Comparison of ENCODE assay signal across 12 cellular contexts in genomic region chr2:44943031-44943692, GRCh38. TPM values are rescaled to one million over a fixed set of nuclear protein-coding genes. Genes with fewer than 3 reads are reported as not detected.
A peak's percentile ranks its signal among the peaks of the same experiment; 100 is the strongest.
DNase-seq lines count a peak whose midpoint lies in the region; ATAC-seq and TF ChIP-seq lines count a peak whose summit lies in the region.
"Had no signal": no experiment of that assay in that cellular context is flagged by ENCODE, and none has a peak within 500 bp of the region (broad histone marks: within the 10 kb centered on the region; RNA-seq: fewer than 3 reads in every experiment).

No MANE protein-coding gene starts in this region.

- H3K36me3 ChIP-seq in suprapubic skin: no peaks in the 10 kb centered on the region
- H3K36me3 ChIP-seq: adrenal gland had no signal

- CTCF ChIA-PET in WTC11 (lab: Charles Lee): interaction anchor here (0.8 to 1.4 kb wide), 6 partner anchors 11 to 70 kb away, joined by 3 to 5 read pairs (median 3); no protein-coding TSS in a partner anchor

- no peak overlapping the region for H3K27ac Mint-ChIP-seq in activated naive CD4-positive, alpha-beta T cell treated with anti-CD3 and anti-CD28 coated beads, Interleukin-2, amount 50 U/mL, for 24 hours
- no peak overlapping the region for H3K27ac Mint-ChIP-seq in WTC11
- H3K27ac Mint-ChIP-seq in immature natural killer cell: no peak overlapping the region

- H3K36me3 Mint-ChIP-seq in activated naive CD4-positive, alpha-beta T cell treated with anti-CD3 and anti-CD28 coated beads, Interleukin-2, amount 50 U/mL, for 24 hours: no peaks in the 10 kb centered on the region
- H3K36me3 Mint-ChIP-seq in WTC11: peaks cover 5% of the 10 kb centered on the region
- H3K36me3 Mint-ChIP-seq in immature natural killer cell: peaks cover 0 to 4% (median 0%) of the 10 kb centered on the region in 3 donors

- TF ChIP-seq CTCF in WTC11 (IDR thresholded peaks at IDR 0.05) (no peak), suprapubic skin (IDR thresholded peaks at IDR 0.05) (no peak)

- TF ChIP-seq EP300 in suprapubic skin (IDR thresholded peaks at IDR 0.05): no peak

- H3K27me3 Mint-ChIP-seq in activated naive CD4-positive, alpha-beta T cell treated with anti-CD3 and anti-CD28 coated beads, Interleukin-2, amount 50 U/mL, for 24 hours: peaks cover 56% of the 10 kb centered on the region
- peaks cover 96% of the 10 kb centered on the region for H3K27me3 Mint-ChIP-seq in WTC11 (ENCODE audit: low read depth)
- peaks cover 21 to 39% (median 38%) of the 10 kb centered on the region in 3 donors for H3K27me3 Mint-ChIP-seq in immature natural killer cell (ENCODE audit: low read depth in 3 of 3)

- no peak for TF ChIP-seq POLR2A in suprapubic skin (IDR thresholded peaks at IDR 0.05)

- H3K4me1 Mint-ChIP-seq in activated naive CD4-positive, alpha-beta T cell treated with anti-CD3 and anti-CD28 coated beads, Interleukin-2, amount 50 U/mL, for 24 hours: peaks cover 52% of the 10 kb centered on the region
- H3K4me1 Mint-ChIP-seq in WTC11 (peaks cover 64% of the 10 kb centered on the region), immature natural killer cell (peaks cover 26 to 32% of the 10 kb centered on the region in 2 donors)

- DNase-seq in activated naive CD4-positive, alpha-beta T cell (lab: John Stamatoyannopoulos, UW): no peak
- DNase-seq in WTC11 (ENCODE audit: low spot score) (no peak), immature natural killer cell (no peak), suprapubic skin (ENCODE audit: low spot score in 2 of 2) (no peak), 8988T (no peak)
- DNase-seq: adrenal gland, left cardiac atrium had no signal

- 47% methylated on average over 28 of the region's 36 CpGs for WGBS in suprapubic skin

- peak overlapping the region; percentile 85 for H3K4me3 Mint-ChIP-seq in activated naive CD4-positive, alpha-beta T cell treated with anti-CD3 and anti-CD28 coated beads, Interleukin-2, amount 50 U/mL, for 24 hours
- peak overlapping the region; percentile 74 for H3K4me3 Mint-ChIP-seq in WTC11
- peak overlapping the region; percentile 5 to 50 (median 29) for H3K4me3 Mint-ChIP-seq in immature natural killer cell

- H3K4me1 ChIP-seq in suprapubic skin: peaks cover 50% of the 10 kb centered on the region

- H3K9me3 ChIP-seq in suprapubic skin: no peaks in the 10 kb centered on the region
- H3K9me3 ChIP-seq: adrenal gland had no signal

- no peaks in the 10 kb centered on the region for H3K9me3 Mint-ChIP-seq in activated naive CD4-positive, alpha-beta T cell treated with anti-CD3 and anti-CD28 coated beads, Interleukin-2, amount 50 U/mL, for 24 hours
- H3K9me3 Mint-ChIP-seq in WTC11 (no peaks in the 10 kb centered on the region), immature natural killer cell (peaks cover 0 to 8% (median 0%) of the 10 kb centered on the region in 6 donors)

- H3K4me3 ChIP-seq in suprapubic skin: peak overlapping the region; percentile 46

- H3K27me3 ChIP-seq in suprapubic skin: peaks cover 97% of the 10 kb centered on the region

- POLR2A ChIA-PET in WTC11 (lab: Charles Lee): interaction anchor here (1.2 to 1.6 kb wide), 2 partner anchors 8 to 165 kb away, joined by 3 to 5 read pairs; no protein-coding TSS in a partner anchor

- H3K27ac ChIP-seq in suprapubic skin: no peak overlapping the region
- H3K27ac ChIP-seq: adrenal gland had no signal

- no peak for ATAC-seq in WTC11
- no peak for ATAC-seq in GM21619 (IDR thresholded peaks at IDR 0.05; ENCODE audit: unreplicated experiment)
- ATAC-seq in HG03439 (IDR thresholded peaks at IDR 0.05; ENCODE audit: unreplicated experiment): no peak
- ATAC-seq: esophagus mucosa, left cardiac atrium, sciatic nerve had no signal

TF ChIP-seq in WTC11, 78 proteins besides CTCF, POLR2A, EP300 and RAD21:
- no peak for TF ChIP-seq EMX1 (CRISPR knock-in tag; IDR thresholded peaks at IDR 0.05)

RNA-seq across cellular contexts. Expression of gene SIX3, which starts 1.7 kb away (rescaled TPM):
- total RNA-seq in WTC11 (2021): 6.2 to 13.2 TPM (median 6.6 TPM) in 3 replicates
- not detected for polyA plus RNA-seq in immature natural killer cell
- under 1 TPM in 1 of 4 donors, not detected in 3; 0.38 TPM for total RNA-seq in suprapubic skin
- total RNA-seq: adrenal gland, esophagus mucosa, left cardiac atrium, sciatic nerve had no signal
- polyA plus RNA-seq: adrenal gland had no signal

Comparison
In these comparisons a context has a peak if more than half of its experiments do, and no peak if none do; other contexts are left out.
1. H3K4me3 Mint-ChIP-seq: peak in every context shown above with its lines; median percentile 85 in activated naive CD4-positive, alpha-beta T cell treated with anti-CD3 and anti-CD28 coated beads, Interleukin-2, amount 50 U/mL, for 24 hours; 74 in WTC11; 29 in immature natural killer cell.